In genomic region chr6:35427435-35427834, GRCh38 we compare ENCODE assay signal across 12 cellular contexts. TPM values are rescaled to one million over a fixed set of nuclear protein-coding genes. Genes with fewer than 3 reads are reported as not detected.
DNase-seq lines count a peak whose midpoint lies in the region; ATAC-seq and TF ChIP-seq lines count a peak whose summit lies in the region.
"Had no signal": no experiment of that assay in that cellular context is flagged by ENCODE, and none has a peak within 500 bp of the region (broad histone marks: within the 10 kb centered on the region; RNA-seq: fewer than 3 reads in every experiment).

No MANE protein-coding gene starts in this region.

- no peak overlapping the region for H3K56ac ChIP-seq in H9 (ENCODE audit: insufficient read length, low read depth, low read length)

- no peak overlapping the region for H2BK120ac ChIP-seq in H9 (ENCODE audit: low read depth, low read length, poor library complexity, severe bottlenecking)

- no peaks in the 10 kb centered on the region for H3K79me2 ChIP-seq in H9 (ENCODE audit: insufficient read depth, low read length)

- ATAC-seq in esophagus mucosa (peak; percentile 11), sciatic nerve (peak; percentile 12), HG03571 (IDR thresholded peaks at IDR 0.05; ENCODE audit: unreplicated experiment) (no peak)
- no peak for ATAC-seq in naive thymus-derived CD4-positive, alpha-beta T cell
- ATAC-seq: Right ventricle myocardium inferior had no signal

- no peak overlapping the region for H2BK5ac ChIP-seq in H9 (ENCODE audit: insufficient read length, low read length)

- no peak overlapping the region for H2BK20ac ChIP-seq in H9 (ENCODE audit: low read depth, low read length, poor library complexity, severe bottlenecking)

- H3K4me3 ChIP-seq in WI38 (ENCODE audit: low read depth, low read length), result peak overlapping the region; percentile 34; the same call in 1 of the 2 replicates
- no peak overlapping the region for H3K4me3 ChIP-seq in naive thymus-derived CD4-positive, alpha-beta T cell (ENCODE audit: low read length)
- H3K4me3 ChIP-seq: PC-9 had no signal

- peaks cover 8% of the 10 kb centered on the region; the same call in 1 of the 2 replicates for H3K4me1 ChIP-seq in H9 (ENCODE audit: insufficient read depth, low read length)
- no peaks in the 10 kb centered on the region for H3K4me1 ChIP-seq in naive thymus-derived CD4-positive, alpha-beta T cell (ENCODE audit: control insufficient read depth in 2 of 2, insufficient read depth in 2 of 2, low read length in 2 of 2)

- H3K36me3 Mint-ChIP-seq in H9 (ENCODE audit: insufficient read depth in 1 of 3, low read depth in 3 of 3), result peaks cover 20 to 29% (median 22%) of the 10 kb centered on the region in 3 experiments
- H3K36me3 Mint-ChIP-seq in naive thymus-derived CD4-positive, alpha-beta T cell, result peaks cover 19 to 42% (median 28%) of the 10 kb centered on the region in 5 donors

- no peaks in the 10 kb centered on the region for H3K27me3 ChIP-seq in H9 (ENCODE audit: insufficient read depth, low read length)
- no peaks in the 10 kb centered on the region for H3K27me3 ChIP-seq in naive thymus-derived CD4-positive, alpha-beta T cell (ENCODE audit: control insufficient read depth in 2 of 2, insufficient read depth in 2 of 2, low read length in 2 of 2)

- H4K91ac ChIP-seq in H9 (ENCODE audit: insufficient read length, low read depth, low read length), result peak overlapping the region; percentile 6

- H2AFZ ChIP-seq in H9 (ENCODE audit: low read length), result no peak overlapping the region
- H2AFZ ChIP-seq: PC-9 had no signal

- H4K5ac ChIP-seq in H9 (ENCODE audit: insufficient read length, low read depth, low read length), result no peak overlapping the region

- no peak overlapping the region for H2AK5ac ChIP-seq in H9 (ENCODE audit: insufficient read length, low read length)

- H3K4me3 Mint-ChIP-seq in H9, result no peak overlapping the region
- no peak overlapping the region for H3K4me3 Mint-ChIP-seq in naive thymus-derived CD4-positive, alpha-beta T cell

- H3T11ph ChIP-seq in H9 (ENCODE audit: low read length), result no peak overlapping the region

- H4K8ac ChIP-seq in H9 (replicated peaks; ENCODE audit: insufficient read length, low read depth, low read length), result no peak overlapping the region

- peaks cover 5% of the 10 kb centered on the region for H3K9me3 ChIP-seq in H9 (ENCODE audit: control insufficient read depth, low read depth, low read length)
- H3K9me3 ChIP-seq in naive thymus-derived CD4-positive, alpha-beta T cell (ENCODE audit: control insufficient read depth in 2 of 3, low read length in 3 of 3), result peaks cover 0 to 23% (median 0%) of the 10 kb centered on the region in 3 experiments

- no peak for TF ChIP-seq CTCF in H9 (conservative IDR thresholded peaks at IDR 0.05)
- TF ChIP-seq CTCF in WI38 (IDR thresholded peaks at IDR 0.05; ENCODE audit: low read depth, low read length), result no peak

- no peaks in the 10 kb centered on the region for H3K23me2 ChIP-seq in H9 (ENCODE audit: insufficient read length, low read depth, low read length, poor library complexity, severe bottlenecking)

- H3K4me2 ChIP-seq in H9 (ENCODE audit: insufficient read depth, insufficient read length, low read length), result no peak overlapping the region
- H3K4me2 ChIP-seq: PC-9 had no signal

- H3K4me1 Mint-ChIP-seq in H9, result peaks cover 21 to 41% of the 10 kb centered on the region in 2 experiments
- peaks cover 0 to 7% (median 0%) of the 10 kb centered on the region in 7 donors for H3K4me1 Mint-ChIP-seq in naive thymus-derived CD4-positive, alpha-beta T cell

- H4K20me1 ChIP-seq in H9 (ENCODE audit: control insufficient read depth, insufficient read depth, insufficient read length), result no peaks in the 10 kb centered on the region

- H3K27ac Mint-ChIP-seq in H9, result peak overlapping the region in 1 of 3 experiments; percentile 27; a peak in 1 of 7 replicates
- H3K27ac Mint-ChIP-seq in naive thymus-derived CD4-positive, alpha-beta T cell, result no peak overlapping the region

- POLR2A ChIA-PET in naive thymus-derived CD4-positive, alpha-beta T cell (lab: Charles Lee), result no interaction called here

- CTCF ChIA-PET in naive thymus-derived CD4-positive, alpha-beta T cell (lab: Charles Lee), result interaction anchor here (0.8 kb wide), 1 partner anchor 18 kb away, joined by 3 read pairs; no protein-coding TSS in a partner anchor

- no peak overlapping the region; the same call in 1 of the 2 replicates for H3K14ac ChIP-seq in H9 (ENCODE audit: insufficient read depth, low read length)

- no peak overlapping the region for H2BK15ac ChIP-seq in H9 (ENCODE audit: low read depth, low read length)

- peaks cover 0 to 56% (median 10%) of the 10 kb centered on the region in 3 experiments for H3K36me3 ChIP-seq in naive thymus-derived CD4-positive, alpha-beta T cell (ENCODE audit: control insufficient read depth in 2 of 3, insufficient read depth in 3 of 3, low read length in 3 of 3)

- peak overlapping the region; percentile 21 for H3K18ac ChIP-seq in H9 (ENCODE audit: insufficient read length, low read depth, low read length)

- H3K79me1 ChIP-seq in H9 (ENCODE audit: insufficient read depth, low read depth, low read length, poor library complexity, severe bottlenecking), result no peaks in the 10 kb centered on the region

- intact Hi-C loops in sciatic nerve (cut with DNase I), result no loop called here
- intact Hi-C loops in naive thymus-derived CD4-positive, alpha-beta T cell (cut with micrococcal nuclease), result no loop called here

- no peak overlapping the region for H2BK12ac ChIP-seq in H9 (ENCODE audit: insufficient read length, low read depth, low read length)

- H3K27me3 Mint-ChIP-seq in H9 (ENCODE audit: low read depth), result no peaks in the 10 kb centered on the region; the same call in 1 of the 2 replicates
- no peaks in the 10 kb centered on the region for H3K27me3 Mint-ChIP-seq in naive thymus-derived CD4-positive, alpha-beta T cell

- H3K9me3 Mint-ChIP-seq in H9, result peaks cover 8 to 11% of the 10 kb centered on the region in 2 experiments; a peak in 4 of 5 replicates
- peaks cover 0 to 26% (median 15%) of the 10 kb centered on the region in 11 donors for H3K9me3 Mint-ChIP-seq in naive thymus-derived CD4-positive, alpha-beta T cell

- DNase-seq in H9 (no peak), sciatic nerve (ENCODE audit: low spot score) (no peak), amniotic stem cell (lab: John Stamatoyannopoulos, UW) (no peak)
- DNase-seq in naive thymus-derived CD4-positive, alpha-beta T cell, result no peak
- DNase-seq: NCI-H1048, NCI-H1694, NCI-H446, PC-9 had no signal

- no CpG with 5 or more reads among the region's 5 CpGs for WGBS in H9 (ENCODE audit: extremely low coverage, insufficient read length, low lambda C conversion rate)

- no peak overlapping the region for H3K9ac ChIP-seq in H9 (ENCODE audit: extremely low read depth, insufficient read length, low read length)

- H3K4ac ChIP-seq in H9 (ENCODE audit: low read depth, low read length), result no peak overlapping the region

- no peak overlapping the region for H3K27ac ChIP-seq in H9 (ENCODE audit: insufficient read length, low read depth, low read length)
- H3K27ac ChIP-seq in naive thymus-derived CD4-positive, alpha-beta T cell (ENCODE audit: low read depth, low read length), result no peak overlapping the region
- H3K27ac ChIP-seq: PC-9 had no signal

- no peak overlapping the region for H3K23ac ChIP-seq in H9 (ENCODE audit: insufficient read length, low read depth, low read length)

RNA-seq across cellular contexts. Expression of gene FANCE, which starts 24.7 kb away (rescaled TPM):
- 8.4 and 10.9 TPM in 2 replicates for total RNA-seq in H9 (2021)
- total RNA-seq in esophagus mucosa, result 10.4 TPM
- 6.4 TPM for total RNA-seq in sciatic nerve
- 10 to 100 TPM in 1 of 5 experiments, 1 to 10 TPM in 4; 3.1 to 12.0 (median 6.4) TPM for total RNA-seq in naive thymus-derived CD4-positive, alpha-beta T cell
- polyA plus RNA-seq in naive thymus-derived CD4-positive, alpha-beta T cell, result 1 to 10 TPM; 3.4 to 7.5 TPM

RNA-seq across cellular contexts. Expression of gene RPL10A, which starts 40.8 kb away (rescaled TPM):
- total RNA-seq in H9 (2021), result 1,826 and 1,830 TPM in 2 replicates
- total RNA-seq in esophagus mucosa, result 1,723 TPM
- total RNA-seq in sciatic nerve, result 813 TPM
- total RNA-seq in naive thymus-derived CD4-positive, alpha-beta T cell, result 1,000 to 10,000 TPM; 1,380 to 2,381 (median 2,302) TPM
- polyA plus RNA-seq in naive thymus-derived CD4-positive, alpha-beta T cell, result 1,000 to 10,000 TPM; 1,203 to 1,279 TPM

Comparison
In these comparisons a context has a peak if more than half of its experiments do, and no peak if none do; other contexts are left out.
1. ATAC-seq: peak in esophagus mucosa (single experiment) and sciatic nerve (single experiment); none in HG03571 (single experiment) and naive thymus-derived CD4-positive, alpha-beta T cell (single experiment).